ENCODE assay signal across 13 cellular contexts in the genomic region with DNA sequence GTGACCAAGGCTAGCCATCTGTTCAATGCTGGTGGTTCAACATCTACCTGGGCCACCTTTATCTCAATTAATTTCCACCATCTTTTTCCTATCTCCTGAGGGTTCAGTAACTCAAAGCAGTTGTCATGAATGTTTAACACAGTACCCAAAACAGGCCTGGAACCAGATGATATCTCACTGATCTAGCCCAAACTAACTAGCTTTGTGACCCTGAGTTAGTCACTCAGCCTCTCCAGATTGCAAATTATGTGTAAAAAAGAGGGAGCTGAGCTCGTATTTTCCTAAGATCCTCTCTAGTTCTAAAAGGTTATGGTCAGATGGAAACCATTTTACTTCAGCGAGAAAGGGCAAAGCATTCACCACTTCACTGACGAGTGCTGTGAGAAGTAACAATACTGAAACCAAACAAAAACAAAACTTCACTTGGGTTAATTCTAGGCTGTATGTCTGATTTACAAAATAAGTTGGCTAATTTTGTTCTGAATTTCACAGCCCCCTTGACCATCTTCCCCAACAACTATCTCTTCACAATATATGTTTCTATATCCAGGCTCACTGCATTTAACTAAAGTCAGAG. TPM values are rescaled to one million over a fixed set of nuclear protein-coding genes. Genes with fewer than 3 reads are reported as not detected.
A peak's percentile ranks its signal among the peaks of the same experiment; 100 is the strongest.
DNase-seq lines count a peak whose midpoint lies in the region; ATAC-seq and TF ChIP-seq lines count a peak whose summit lies in the region.
"Had no signal": no experiment of that assay in that cellular context is flagged by ENCODE, and none has a peak within 500 bp of the region (broad histone marks: within the 10 kb centered on the region; RNA-seq: fewer than 3 reads in every experiment).

No MANE protein-coding gene starts in this region.

- H3K4me2 ChIP-seq in BLaER1 treated with 17β-estradiol and CSF1 and Interleukin-3, amounts not matched to agents 10 nM and 100 nM = peak overlapping the region in 8 of 11 experiments; percentile 31 to 69 (median 57); a peak in 15 of 22 replicates
- H3K4me2 ChIP-seq in mesendoderm (ENCODE audit: low read length) = no peak overlapping the region

- H3K56ac ChIP-seq in mesendoderm (ENCODE audit: low read length) = peak overlapping the region; percentile 10

- no peak overlapping the region for H2BK120ac ChIP-seq in mesendoderm (ENCODE audit: low read depth, low read length)

- H4K5ac ChIP-seq in mesendoderm (ENCODE audit: low read length) = no peak overlapping the region

- ATAC-seq in T-helper 17 cell = no peak
- ATAC-seq in GM19467 (IDR thresholded peaks at IDR 0.05; ENCODE audit: unreplicated experiment) = no peak
- ATAC-seq: gastrocnemius medialis, right cardiac atrium had no signal

- H2AK5ac ChIP-seq in mesendoderm (ENCODE audit: low read length) = no peak overlapping the region

- peaks cover 4% of the 10 kb centered on the region for H3K79me2 ChIP-seq in mesendoderm (ENCODE audit: control insufficient read depth, insufficient read depth, low read length)

- no peaks in the 10 kb centered on the region for H3K9me3 ChIP-seq in BLaER1 treated with 17β-estradiol and CSF1 and Interleukin-3, amounts not matched to agents 10 nM and 100 nM (replicated peaks in 1 of 11)
- H3K9me3 ChIP-seq in T-helper 17 cell (ENCODE audit: control insufficient read depth, low read length, poor library complexity, severe bottlenecking) = no peaks in the 10 kb centered on the region
- H3K9me3 ChIP-seq: gastrocnemius medialis had no signal

- no peak overlapping the region for H2BK5ac ChIP-seq in mesendoderm (ENCODE audit: low read length)

- H3K4me3 Mint-ChIP-seq in T-helper 17 cell = no peak overlapping the region

- H3K4me1 Mint-ChIP-seq in T-helper 17 cell = peaks cover 8% of the 10 kb centered on the region

- H3K18ac ChIP-seq in mesendoderm (ENCODE audit: low read length) = no peak overlapping the region

- no peaks in the 10 kb centered on the region for H3K27me3 Mint-ChIP-seq in T-helper 17 cell

- no peaks in the 10 kb centered on the region for H3K36me3 Mint-ChIP-seq in T-helper 17 cell (ENCODE audit: low read depth)

- H3K27ac Mint-ChIP-seq in T-helper 17 cell = no peak overlapping the region

- H3K79me1 ChIP-seq in mesendoderm (ENCODE audit: low read length) = peaks cover 20% of the 10 kb centered on the region

- H3K27ac ChIP-seq in BLaER1 treated with 17β-estradiol and CSF1 and Interleukin-3, amounts not matched to agents 10 nM and 100 nM = no peak overlapping the region
- H3K27ac ChIP-seq in VCaP (peak overlapping the region; percentile 69), mesendoderm (ENCODE audit: low read depth, low read length) (no peak overlapping the region)
- H3K27ac ChIP-seq: gastrocnemius medialis had no signal

- H3K27me3 ChIP-seq in BLaER1 treated with 17β-estradiol and CSF1 and Interleukin-3, amounts not matched to agents 10 nM and 100 nM = peaks cover 0 to 10% (median 0%) of the 10 kb centered on the region in 11 experiments; a peak in 1 of 22 replicates
- no peaks in the 10 kb centered on the region for H3K27me3 ChIP-seq in mesendoderm (ENCODE audit: insufficient read depth, low read length, poor library complexity)
- H3K27me3 ChIP-seq: gastrocnemius medialis had no signal

- H4K8ac ChIP-seq in mesendoderm (ENCODE audit: low read depth, low read length) = no peak overlapping the region

- no peak overlapping the region for H2BK15ac ChIP-seq in mesendoderm (replicated peaks; ENCODE audit: low read depth)

- H3K23ac ChIP-seq in mesendoderm (ENCODE audit: low read length) = no peak overlapping the region

- DNase-seq in EH (ENCODE audit: low read depth) = peak; percentile 24
- no peak for DNase-seq in mesendoderm
- DNase-seq in occipital lobe (lab: John Stamatoyannopoulos, UW) = no peak
- DNase-seq in T-helper 17 cell = no peak
- no peak for DNase-seq in NCI-H446 treated with DMSO at 0.1 percent for 48 hours (lab: John Stamatoyannopoulos, UW)
- DNase-seq: activated CD4-positive, alpha-beta T cell treated with anti-CD3 and anti-CD28 coated beads for 4 hours; gastrocnemius medialis; left cardiac atrium; NCI-H1417 treated with DMSO at 0.1 percent for 48 hours; right cardiac atrium had no signal

- no peak for TF ChIP-seq CTCF in VCaP (conservative IDR thresholded peaks at IDR 0.05)

- peaks cover 0 to 23% (median 0%) of the 10 kb centered on the region in 11 experiments; a peak in 4 of 22 replicates for H3K36me3 ChIP-seq in BLaER1 treated with 17β-estradiol and CSF1 and Interleukin-3, amounts not matched to agents 10 nM and 100 nM
- no peaks in the 10 kb centered on the region for H3K36me3 ChIP-seq in mesendoderm (ENCODE audit: control insufficient read depth, insufficient read depth, low read length)
- H3K36me3 ChIP-seq: gastrocnemius medialis had no signal

- H3K4ac ChIP-seq in mesendoderm (ENCODE audit: low read depth, low read length) = no peak overlapping the region

- H3K9ac ChIP-seq in BLaER1 treated with 17β-estradiol and CSF1 and Interleukin-3, amounts not matched to agents 10 nM and 100 nM = no peak overlapping the region
- H3K9ac ChIP-seq in mesendoderm (ENCODE audit: low read length) = no peak overlapping the region

- peaks cover 18 to 52% (median 35%) of the 10 kb centered on the region in 10 experiments for H3K4me1 ChIP-seq in BLaER1 treated with 17β-estradiol and CSF1 and Interleukin-3, amounts not matched to agents 10 nM and 100 nM
- H3K4me1 ChIP-seq in mesendoderm (ENCODE audit: control insufficient read depth, low read depth, low read length) = peaks cover 29% of the 10 kb centered on the region

- peaks cover 93 to 100% (median 98%) of the 10 kb centered on the region in 11 experiments for H4K20me1 ChIP-seq in BLaER1 treated with 17β-estradiol and CSF1 and Interleukin-3, amounts not matched to agents 10 nM and 100 nM

- H3K4me3 ChIP-seq in BLaER1 treated with 17β-estradiol and CSF1 and Interleukin-3, amounts not matched to agents 10 nM and 100 nM = no peak overlapping the region
- H3K4me3 ChIP-seq in mesendoderm (ENCODE audit: low read length) = no peak overlapping the region
- H3K4me3 ChIP-seq: gastrocnemius medialis had no signal

- WGBS in mesendoderm (ENCODE audit: extremely low coverage, insufficient coverage, low lambda C conversion rate) = no CpG with 5 or more reads among the region's 3 CpGs

RNA-seq across cellular contexts. Expression of gene SPRED2, which starts 14.8 kb away (rescaled TPM):
- polyA plus RNA-seq in mesendoderm (2013, experiment 1 of 2) = 14.8 TPM
- 14.5 TPM for polyA plus RNA-seq in mesendoderm (2013, experiment 2 of 2)
- total RNA-seq in occipital lobe (8.6 TPM), T-helper 17 cell (1 to 10 TPM; 1.6 to 4.8 TPM)
